Comparison of ENCODE assay signal across 14 cellular contexts in genomic region chr10:117138838-117139580, GRCh38. TPM values are rescaled to one million over a fixed set of nuclear protein-coding genes. Genes with fewer than 3 reads are reported as not detected.
DNase-seq lines count a peak whose midpoint lies in the region; ATAC-seq and TF ChIP-seq lines count a peak whose summit lies in the region.
"Had no signal": no experiment of that assay in that cellular context is flagged by ENCODE, and none has a peak within 500 bp of the region (broad histone marks: within the 10 kb centered on the region; RNA-seq: fewer than 3 reads in every experiment).

No MANE protein-coding gene starts in this region.

- peak overlapping the region; percentile 97; the same call in 1 of the 2 replicates for H3K27ac ChIP-seq in SK-N-MC
- H3K27ac ChIP-seq: GM23248, heart left ventricle, KMS-11, SJCRH30 had no signal

- peak overlapping the region; percentile 94 for H3K9ac ChIP-seq in SK-N-MC (ENCODE audit: insufficient read length)
- H3K9ac ChIP-seq: GM23248, KMS-11 had no signal

- CTCF ChIA-PET in GM10248 (lab: Yijun Ruan, JAX): no interaction called here

- no peak for ATAC-seq in HG02571 (IDR thresholded peaks at IDR 0.05; ENCODE audit: unreplicated experiment)
- ATAC-seq: heart left ventricle, natural killer cell had no signal

- no peak overlapping the region for H3K4me3 ChIP-seq in H7 (ENCODE audit: insufficient read depth, low read depth, low read length)
- H3K4me3 ChIP-seq in SK-N-MC: peak overlapping the region; percentile 85
- H3K4me3 ChIP-seq: SJCRH30 had no signal

- DNase-seq in DMS114 treated with DMSO at 0.1 percent for 48 hours (lab: John Stamatoyannopoulos, UW; ENCODE audit: unreplicated experiment) (peak; percentile 37), H7 (peak; percentile 67), SK-N-MC (ENCODE audit: low read depth, low spot score) (no peak), left kidney (ENCODE audit: low read depth, low spot score) (peak; percentile 69), cerebellum (ENCODE audit: low spot score) (no peak), GM10248 (ENCODE audit: extremely low spot score) (no peak), kidney glomerular epithelial cell (lab: John Stamatoyannopoulos, UW) (no peak)
- DNase-seq: heart left ventricle, natural killer cell had no signal

- peaks cover 97% of the 10 kb centered on the region for H3K27me3 ChIP-seq in H7 (ENCODE audit: control insufficient read depth, insufficient read depth, low read length)
- H3K27me3 ChIP-seq: SJCRH30 had no signal

- TF ChIP-seq CTCF in GM10248 (IDR thresholded peaks at IDR 0.05; ENCODE audit: control extremely low read depth, extremely low read depth, low read depth, missing control alignments): no peak

- H3K36me3 ChIP-seq in H7 (replicated peaks; ENCODE audit: control insufficient read depth, insufficient read depth, low read length): no peaks in the 10 kb centered on the region
- no peaks in the 10 kb centered on the region for H3K36me3 ChIP-seq in SK-N-MC (ENCODE audit: insufficient read depth, low read length)
- H3K36me3 ChIP-seq: heart left ventricle, SJCRH30 had no signal

- no peaks in the 10 kb centered on the region for H3K9me3 ChIP-seq in SK-N-MC (ENCODE audit: low read depth, low read length)
- H3K9me3 ChIP-seq: SJCRH30 had no signal

- POLR2A ChIA-PET in GM10248 (lab: Yijun Ruan, JAX): interaction anchor here (0.6 kb wide), 1 partner anchor 29 kb away, joined by 4 read pairs; no protein-coding TSS in a partner anchor

RNA-seq across cellular contexts. Expression of gene VAX1, which starts 0.9 kb away (rescaled TPM):
- 0.62 and 0.81 TPM in 2 replicates for total RNA-seq in H7 (2014; rRNA removed; shearing (Covaris generic))
- not detected for total RNA-seq in cerebellum
- total RNA-seq: GM23248, heart left ventricle, lower leg skin, natural killer cell, SJCRH30 had no signal

RNA-seq across cellular contexts. Expression of gene KCNK18, which starts 58.3 kb away (rescaled TPM):
- total RNA-seq in H7 (2014; rRNA removed; shearing (Covaris generic)): not detected in 2 replicates
- not detected for total RNA-seq in cerebellum
- total RNA-seq: GM23248, heart left ventricle, lower leg skin, natural killer cell, SJCRH30 had no signal

Comparison
In these comparisons a context has a peak if more than half of its experiments do, and no peak if none do; other contexts are left out.
1. DNase-seq: peak in DMS114 treated with DMSO at 0.1 percent for 48 hours (single experiment), H7 (single experiment) and left kidney (single experiment); none in SK-N-MC (single experiment), cerebellum (single experiment), GM10248 (single experiment) and kidney glomerular epithelial cell (single experiment).